In the genomic region with DNA sequence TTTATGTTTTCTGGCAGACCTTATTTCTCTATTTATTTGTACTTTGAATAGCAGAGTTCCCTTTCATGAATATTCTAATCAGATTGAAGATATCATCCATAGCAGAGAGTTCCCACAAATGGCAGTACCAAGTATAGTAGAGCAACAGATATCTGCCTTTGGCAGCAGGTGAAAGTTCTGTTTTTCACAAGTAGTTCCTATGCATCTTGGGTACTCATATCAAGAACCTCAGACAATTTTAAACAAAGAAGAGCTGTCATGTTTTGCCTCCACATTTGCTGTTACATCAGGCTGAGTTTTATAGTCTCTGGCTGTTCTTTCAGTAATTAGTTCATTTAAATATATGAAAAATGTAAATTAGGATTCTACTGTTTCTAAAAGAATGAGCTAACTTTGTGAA, we compare ENCODE assay signal across 11 cellular contexts.
"Had no signal": no experiment of that assay in that cellular context is flagged by ENCODE, and none has a peak within 500 bp of the region (broad histone marks: within the 10 kb centered on the region; RNA-seq: fewer than 3 reads in every experiment).

No MANE protein-coding gene starts in this region.

- H3K4me1 ChIP-seq: HAP-1 had no signal

- FAIRE-seq: H1, H54 had no signal

- H3K4me1 Mint-ChIP-seq: GM23338, H9 had no signal

- H3K27ac Mint-ChIP-seq: GM23338, H9, HFFc6 had no signal

- H3K4me3 ChIP-seq: GM23248, GM23338, HAP-1 had no signal

- H2AFZ ChIP-seq: GM23248, GM23338 had no signal

- H3K4me2 ChIP-seq: GM23338 had no signal

- ATAC-seq: GM23338, HCT116 had no signal

- H3K4me3 Mint-ChIP-seq: GM23338, H9, HFFc6 had no signal

- H3K27ac ChIP-seq: GM23248 had no signal

- DNase-seq: GM23248, GOT3, H7, H9, HCEC 1CT, HFFc6 had no signal

- H3K36me3 ChIP-seq: HAP-1 had no signal

- H3K9me3 ChIP-seq: HAP-1 had no signal

- H3K9ac ChIP-seq: GM23248 had no signal
